In the genomic region with DNA sequence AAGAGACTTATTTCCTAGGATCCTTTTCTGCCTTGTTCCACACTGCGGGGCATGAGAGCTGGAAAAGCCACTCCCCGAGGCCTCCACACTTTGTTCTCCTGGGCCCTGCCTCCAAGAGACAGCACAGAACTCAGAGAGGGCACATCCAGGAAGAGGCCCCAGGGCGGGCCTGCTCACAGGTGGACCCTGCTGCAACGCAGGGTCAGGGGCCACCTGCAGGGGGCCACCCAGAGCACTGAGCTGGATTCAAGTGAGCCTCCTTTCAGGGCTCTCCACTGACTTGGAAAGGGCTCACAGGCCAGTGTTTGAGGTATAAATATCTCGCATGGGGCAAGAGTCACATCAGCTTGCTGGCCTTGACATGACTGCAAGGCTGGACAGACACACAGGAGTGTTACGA, we compare ENCODE assay signal across 11 cellular contexts. TPM values are rescaled to one million over a fixed set of nuclear protein-coding genes. Genes with fewer than 3 reads are reported as not detected.
A peak's percentile ranks its signal among the peaks of the same experiment; 100 is the strongest.
DNase-seq lines count a peak whose midpoint lies in the region; ATAC-seq and TF ChIP-seq lines count a peak whose summit lies in the region.
"Had no signal": no experiment of that assay in that cellular context is flagged by ENCODE, and none has a peak within 500 bp of the region (broad histone marks: within the 10 kb centered on the region; RNA-seq: fewer than 3 reads in every experiment).

No MANE protein-coding gene starts in this region.

- H3K9me3 Mint-ChIP-seq in brain, result peaks cover 0 to 2% (median 0%) of the 10 kb centered on the region in 5 experiments
- H3K9me3 Mint-ChIP-seq in progenitor cell of endocrine pancreas (ENCODE audit: low read depth), result no peaks in the 10 kb centered on the region

- TF ChIP-seq POLR2A in transverse colon (IDR thresholded peaks at IDR 0.05), result no peak
- no peak for TF ChIP-seq POLR2A in gastrocnemius medialis (IDR thresholded peaks at IDR 0.05)

- H3K36me3 Mint-ChIP-seq in brain (peaks cover 4% of the 10 kb centered on the region), progenitor cell of endocrine pancreas (ENCODE audit: insufficient read depth) (no peaks in the 10 kb centered on the region)

- H3K27ac ChIP-seq in MM.1S (ENCODE audit: low read length) (no peak overlapping the region), transverse colon (no peak overlapping the region), gastrocnemius medialis (peak overlapping the region in 1 of 4 donors; percentile 18)

- TF ChIP-seq CTCF in MM.1S (IDR thresholded peaks at IDR 0.05; ENCODE audit: low read length) (peak; percentile 60), brain (conservative IDR thresholded peaks at IDR 0.05) (peak; percentile 25 to 41), progenitor cell of endocrine pancreas (IDR thresholded peaks at IDR 0.05; ENCODE audit: unreplicated experiment) (peak; percentile 55), transverse colon (IDR thresholded peaks at IDR 0.05) (peak in 1 of 5 experiments; percentile 17), gastrocnemius medialis (IDR thresholded peaks at IDR 0.05 in 4 of 5, conservative IDR thresholded peaks at IDR 0.05 in 1 of 5) (peak in 1 of 5 experiments; percentile 31)

- H3F3A ChIP-seq in MM.1S (ENCODE audit: insufficient read depth, low read length), result peaks cover 5% of the 10 kb centered on the region; the same call in 1 of the 2 replicates

- DNase-seq in activated CD4-positive, alpha-beta T cell treated with anti-CD3 and anti-CD28 coated beads for 48 hours, result peak; percentile 58
- no peak for DNase-seq in activated CD4-positive, alpha-beta T cell treated with anti-CD3 and anti-CD28 coated beads for 1 hour
- DNase-seq in MM.1S (no peak), progenitor cell of endocrine pancreas (ENCODE audit: low spot score, unreplicated experiment) (no peak), transverse colon (no peak), gastrocnemius medialis (no peak)
- DNase-seq: amygdala, SHP77 treated with DMSO at 0.1 percent for 48 hours had no signal

- no peaks in the 10 kb centered on the region; the same call in 1 of the 2 replicates for H3K36me3 ChIP-seq in MM.1S (replicated peaks; ENCODE audit: insufficient read depth, low read length)
- no peaks in the 10 kb centered on the region for H3K36me3 ChIP-seq in transverse colon
- no peaks in the 10 kb centered on the region for H3K36me3 ChIP-seq in gastrocnemius medialis

- peaks cover 18% of the 10 kb centered on the region for H3K4me1 ChIP-seq in MM.1S (ENCODE audit: low read length)
- peaks cover 4 to 11% (median 7%) of the 10 kb centered on the region in 4 donors for H3K4me1 ChIP-seq in transverse colon
- H3K4me1 ChIP-seq in gastrocnemius medialis, result peaks cover 16 to 20% of the 10 kb centered on the region in 2 donors

- no peak overlapping the region for H3K4me2 ChIP-seq in MM.1S (ENCODE audit: low read depth, low read length)

- peaks cover 13% of the 10 kb centered on the region for H3K27me3 Mint-ChIP-seq in brain
- peaks cover 9% of the 10 kb centered on the region for H3K27me3 Mint-ChIP-seq in progenitor cell of endocrine pancreas

- no peaks in the 10 kb centered on the region for H3K9me3 ChIP-seq in MM.1S (replicated peaks; ENCODE audit: insufficient read depth, low read length)
- H3K9me3 ChIP-seq in transverse colon, result no peaks in the 10 kb centered on the region
- H3K9me3 ChIP-seq in gastrocnemius medialis, result no peaks in the 10 kb centered on the region

- intact Hi-C loops in transverse colon (cut with DNase I; ENCODE audit: low total_unique reads), result no loop called here
- intact Hi-C loops in gastrocnemius medialis (cut with DNase I; ENCODE audit: low total_unique reads), result no loop called here

- H3K27me3 ChIP-seq in MM.1S (replicated peaks; ENCODE audit: insufficient read depth, low read length) (no peaks in the 10 kb centered on the region), transverse colon (no peaks in the 10 kb centered on the region), gastrocnemius medialis (no peaks in the 10 kb centered on the region)

- in situ Hi-C loops in transverse colon (cut with MboI; ENCODE audit: low pct_ligation_motif_present in 1 of 4, low pct_unique_long_range_greater_than_20kb in 1 of 4, low sequenced_read_pairs in 3 of 4) (loop anchor here in 3 of 4 donors (5.0 to 25.0 kb wide), 4 partner anchors 155 to 512 kb away; a partner anchor contains a TSS), gastrocnemius medialis (cut with MboI; ENCODE audit: low sequenced_read_pairs in 4 of 4) (loop anchor here (5.0 to 25.0 kb wide), 4 partner anchors 183 to 515 kb away; a partner anchor contains a TSS)

- H3K27ac Mint-ChIP-seq in brain (peak overlapping the region in 4 of 5 experiments; percentile 21 to 67 (median 48)), progenitor cell of endocrine pancreas (no peak overlapping the region)

- no peak overlapping the region for H3K9ac ChIP-seq in MM.1S (ENCODE audit: low read length)

- no peaks in the 10 kb centered on the region for H3K9me2 ChIP-seq in MM.1S (replicated peaks; ENCODE audit: insufficient read depth, low read length)

- WGBS in transverse colon (ENCODE audit: low coverage in 1 of 2), 2 donors, result 90% methylated on average over 6 of the region's 6 CpGs; no CpG with 5 or more reads in 1 of the 2 donors

- H3K4me3 Mint-ChIP-seq in brain, result peak overlapping the region in 2 of 5 experiments; percentile 14 to 61
- no peak overlapping the region for H3K4me3 Mint-ChIP-seq in progenitor cell of endocrine pancreas (ENCODE audit: low read depth)

- H2AFZ ChIP-seq in MM.1S (ENCODE audit: low read length), result no peak overlapping the region

- ATAC-seq in GM19467 (IDR thresholded peaks at IDR 0.05; ENCODE audit: unreplicated experiment) (no peak), gastrocnemius medialis (no peak)
- ATAC-seq: sciatic nerve had no signal

- peaks cover 13% of the 10 kb centered on the region for H3K79me2 ChIP-seq in MM.1S (ENCODE audit: low read length)

- H4K20me1 ChIP-seq in MM.1S (ENCODE audit: insufficient read depth, low read length), result peaks cover 4% of the 10 kb centered on the region; the same call in 1 of the 2 replicates

- TF ChIP-seq EP300 in transverse colon (IDR thresholded peaks at IDR 0.05; ENCODE audit: low read depth), result no peak

- H3K4me3 ChIP-seq in MM.1S (ENCODE audit: low read length), result no peak overlapping the region
- H3K4me3 ChIP-seq in transverse colon, result no peak overlapping the region
- H3K4me3 ChIP-seq in gastrocnemius medialis, result no peak overlapping the region

- H3K4me1 Mint-ChIP-seq in brain (peaks cover 16% of the 10 kb centered on the region), progenitor cell of endocrine pancreas (ENCODE audit: low read depth) (peaks cover 13% of the 10 kb centered on the region)

RNA-seq across cellular contexts. Expression of a gene that starts 4.8 kb away (rescaled TPM):
- polyA plus RNA-seq in brain (ENCODE audit: insufficient read depth, low read depth, low replicate concordance), result 58.8 TPM
- total RNA-seq in progenitor cell of endocrine pancreas (0.98 and 1.5 TPM in 2 replicates), transverse colon (1 to 10 TPM in 2 of 4 donors, under 1 TPM in 1, not detected in 1; 0.82 to 3.0 (median 1.7) TPM), gastrocnemius medialis (under 1 TPM in 3 of 4 donors, not detected in 1; 0.41 to 0.98 (median 0.52) TPM)

RNA-seq across cellular contexts. Expression of a gene that starts 10.3 kb away (rescaled TPM):
- polyA plus RNA-seq in brain (ENCODE audit: insufficient read depth, low read depth, low replicate concordance), result 1.4 TPM
- 4.2 and 4.4 TPM in 2 replicates for total RNA-seq in progenitor cell of endocrine pancreas
- 10 to 100 TPM in 3 of 4 donors, 1 to 10 TPM in 1; 9.0 to 19.9 (median 15.4) TPM for total RNA-seq in transverse colon
- total RNA-seq in gastrocnemius medialis, result 1 to 10 TPM in 3 of 4 donors, under 1 TPM in 1; 0.51 to 4.4 (median 2.4) TPM
